ENCODE assay signal across 8 cellular contexts in genomic region chr16:57534881-57535658, GRCh38. TPM values are rescaled to one million over a fixed set of nuclear protein-coding genes. Genes with fewer than 3 reads are reported as not detected.
DNase-seq lines count a peak whose midpoint lies in the region; ATAC-seq and TF ChIP-seq lines count a peak whose summit lies in the region.

No MANE protein-coding gene starts in this region.

- no peaks in the 10 kb centered on the region for H3K9me3 ChIP-seq in BLaER1
- H3K9me3 ChIP-seq in effector memory CD4-positive, alpha-beta T cell (ENCODE audit: control insufficient read depth, low read length) = no peaks in the 10 kb centered on the region
- H3K9me3 ChIP-seq in neural progenitor cell (ENCODE audit: low read depth) = no peaks in the 10 kb centered on the region

- DNase-seq in NB4 (ENCODE audit: low read depth) (no peak), neural progenitor cell (ENCODE audit: low spot score) (no peak), NCI-H1092 treated with DMSO at 0.1 percent for 48 hours (lab: John Stamatoyannopoulos, UW) (no peak), HK-2 (ENCODE audit: unreplicated experiment) (no peak), DMS 273 treated with DMSO at 0.1 percent for 48 hours (lab: John Stamatoyannopoulos, UW) (no peak)
- no peak for DNase-seq in effector memory CD4-positive, alpha-beta T cell

- no peak for TF ChIP-seq CTCF in NB4 (IDR thresholded peaks at IDR 0.05; ENCODE audit: low read depth, low read length)
- no peak for TF ChIP-seq CTCF in neural progenitor cell (IDR thresholded peaks at IDR 0.05)

- no peak overlapping the region for H3K27ac Mint-ChIP-seq in neural progenitor cell

- H3K4me3 ChIP-seq in BLaER1 (peak overlapping the region; percentile 74), NB4 (ENCODE audit: low read depth, low read length) (peak overlapping the region; percentile 59), neural progenitor cell (peak overlapping the region; percentile 86)
- no peak overlapping the region for H3K4me3 ChIP-seq in effector memory CD4-positive, alpha-beta T cell (ENCODE audit: insufficient read depth, low read depth, low read length, poor library complexity, severe bottlenecking)

- H3K4me1 Mint-ChIP-seq in neural progenitor cell = peaks cover 50% of the 10 kb centered on the region

- no peak overlapping the region for H2AFZ ChIP-seq in neural progenitor cell (replicated peaks)

- H3K36me3 ChIP-seq in BLaER1 (no peaks in the 10 kb centered on the region), neural progenitor cell (no peaks in the 10 kb centered on the region)
- H3K36me3 ChIP-seq in effector memory CD4-positive, alpha-beta T cell (ENCODE audit: control insufficient read depth, insufficient read depth, low read length) = no peaks in the 10 kb centered on the region

- H3K4me2 ChIP-seq in BLaER1 (peak overlapping the region; percentile 83), neural progenitor cell (peak overlapping the region; percentile 94)

- H3K9ac ChIP-seq in BLaER1 = no peak overlapping the region; the same call in 1 of the 2 replicates
- H3K9ac ChIP-seq in neural progenitor cell = no peak overlapping the region

- H3K4me1 ChIP-seq in BLaER1 (peaks cover 92% of the 10 kb centered on the region), neural progenitor cell (peaks cover 18% of the 10 kb centered on the region)
- peaks cover 65% of the 10 kb centered on the region for H3K4me1 ChIP-seq in effector memory CD4-positive, alpha-beta T cell (ENCODE audit: control insufficient read depth, insufficient read depth, low read length, poor library complexity, severe bottlenecking)

- H3K27me3 ChIP-seq in BLaER1 (no peaks in the 10 kb centered on the region), neural progenitor cell (peaks cover 10% of the 10 kb centered on the region)
- H3K27me3 ChIP-seq in effector memory CD4-positive, alpha-beta T cell (replicated peaks; ENCODE audit: control insufficient read depth, insufficient read depth, low read length, poor library complexity, severe bottlenecking) = no peaks in the 10 kb centered on the region

- H3K36me3 Mint-ChIP-seq in neural progenitor cell = peaks cover 4% of the 10 kb centered on the region

- H3K4me3 Mint-ChIP-seq in neural progenitor cell = peak overlapping the region; percentile 91

- H4K20me1 ChIP-seq in BLaER1 (no peaks in the 10 kb centered on the region), neural progenitor cell (ENCODE audit: low read depth) (no peaks in the 10 kb centered on the region)

- ATAC-seq in HG03521 (IDR thresholded peaks at IDR 0.05; ENCODE audit: unreplicated experiment) = no peak

- H3K9me3 Mint-ChIP-seq in neural progenitor cell = no peaks in the 10 kb centered on the region

- peaks cover 20% of the 10 kb centered on the region for H3F3A ChIP-seq in neural progenitor cell (ENCODE audit: low read depth)

- peaks cover 9% of the 10 kb centered on the region for H3K27me3 Mint-ChIP-seq in neural progenitor cell (ENCODE audit: insufficient read depth, low read depth)

- no peak for TF ChIP-seq POLR2A in NB4 (IDR thresholded peaks at IDR 0.05; ENCODE audit: extremely low read depth, insufficient read length)

- H3K79me2 ChIP-seq in neural progenitor cell (ENCODE audit: low read depth) = peaks cover 9% of the 10 kb centered on the region

- peak overlapping the region; percentile 39 for H3K27ac ChIP-seq in BLaER1
- H3K27ac ChIP-seq in effector memory CD4-positive, alpha-beta T cell (ENCODE audit: insufficient read depth, low read length, poor library complexity, severe bottlenecking) = peak overlapping the region; percentile 98
- no peak overlapping the region for H3K27ac ChIP-seq in neural progenitor cell

RNA-seq across cellular contexts. Expression of gene CCDC102A, which starts 1.3 kb away (rescaled TPM):
- 3.9 and 12.8 TPM in 2 replicates for total RNA-seq in neural progenitor cell (ENCODE audit: low replicate concordance)

RNA-seq across cellular contexts. Expression of gene ADGRG5, which starts 7.4 kb away (rescaled TPM):
- total RNA-seq in neural progenitor cell (ENCODE audit: low replicate concordance) = 2.2 and 3.1 TPM in 2 replicates

RNA-seq across cellular contexts. Expression of gene DOK4, which starts 48.8 kb away (rescaled TPM):
- total RNA-seq in neural progenitor cell (ENCODE audit: low replicate concordance) = 10.5 and 27.4 TPM in 2 replicates
